ENCODE assay signal across 8 cellular contexts in the genomic region with DNA sequence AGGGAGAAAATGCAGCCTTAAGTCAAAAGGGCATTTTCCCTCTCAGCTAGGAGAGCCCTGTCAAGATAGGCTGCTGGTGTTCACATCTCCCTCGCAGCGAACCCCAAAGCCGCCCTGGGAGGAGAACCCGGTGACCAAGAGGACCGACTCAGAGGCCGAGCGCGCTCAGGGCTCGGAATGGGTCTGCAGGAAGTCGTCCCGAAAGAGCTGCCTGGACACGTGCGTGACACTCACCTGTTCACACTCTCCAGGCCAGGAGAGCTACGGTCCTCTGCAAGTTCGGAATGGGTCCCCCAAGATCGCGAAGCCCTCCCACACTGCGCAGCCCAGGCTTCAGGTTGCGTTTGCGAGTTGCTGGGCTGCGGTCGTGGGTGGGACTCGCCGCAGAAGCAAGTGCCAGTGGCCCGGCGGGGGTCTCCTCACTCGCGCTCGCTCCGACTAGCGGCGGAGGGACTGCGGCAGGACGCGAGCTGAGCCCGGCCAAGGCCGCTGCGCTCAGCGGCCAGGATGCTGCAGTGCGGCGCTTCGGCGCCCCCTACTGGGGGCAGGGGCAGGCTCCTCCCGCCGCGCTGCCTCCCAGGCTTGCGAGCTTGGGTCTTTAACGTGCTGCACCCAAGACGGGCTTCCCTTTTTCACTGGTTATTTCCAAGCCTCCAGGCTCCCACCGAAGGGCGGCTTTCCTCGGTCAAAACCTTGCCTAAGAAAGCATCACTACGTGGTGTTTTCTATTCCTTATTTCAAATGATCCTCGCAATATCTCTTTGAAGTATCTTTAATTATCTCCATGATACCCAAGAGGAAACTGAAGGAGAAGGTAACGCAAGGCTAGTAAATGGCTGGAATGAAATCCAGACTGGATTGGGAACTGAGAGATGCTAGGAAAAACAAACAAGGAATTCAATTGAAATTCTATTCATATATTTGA. TPM values are rescaled to one million over a fixed set of nuclear protein-coding genes. Genes with fewer than 3 reads are reported as not detected.
DNase-seq lines count a peak whose midpoint lies in the region; ATAC-seq and TF ChIP-seq lines count a peak whose summit lies in the region.

A gene with protein sequence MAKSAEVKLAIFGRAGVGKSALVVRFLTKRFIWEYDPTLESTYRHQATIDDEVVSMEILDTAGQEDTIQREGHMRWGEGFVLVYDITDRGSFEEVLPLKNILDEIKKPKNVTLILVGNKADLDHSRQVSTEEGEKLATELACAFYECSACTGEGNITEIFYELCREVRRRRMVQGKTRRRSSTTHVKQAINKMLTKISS (minus strand): TSS at position 457 of the 925 bp plus-strand sequence. CDS start 3,928 bp downstream, outside the sequence.

- peak; percentile 93 for TF ChIP-seq CTCF in AG04449 (IDR thresholded peaks at IDR 0.05; ENCODE audit: insufficient read depth, low read length, missing control alignments)
- TF ChIP-seq CTCF in epithelial cell of esophagus (IDR thresholded peaks at IDR 0.05; ENCODE audit: insufficient read depth, low read depth, low read length, missing control alignments) = peak; percentile 71
- TF ChIP-seq CTCF in mucosa of descending colon (IDR thresholded peaks at IDR 0.05) = peak; percentile 96

- intact Hi-C loops in mucosa of descending colon (cut with DNase I, micrococcal nuclease) = loop anchor here (5.0 kb wide), 1 partner anchor 69 kb away; no protein-coding TSS in a partner anchor

- H3K4me3 ChIP-seq in AG04449 (ENCODE audit: low read depth, low read length) (peak within 1 kb of the TSS; percentile 53), epithelial cell of esophagus (ENCODE audit: low read length) (peak within 1 kb of the TSS; percentile 47), mucosa of descending colon (no peak within 1 kb of the TSS)

- ATAC-seq in GM18861 (IDR thresholded peaks at IDR 0.05; ENCODE audit: unreplicated experiment) = peak; percentile 74
- ATAC-seq in HG03097 (IDR thresholded peaks at IDR 0.05; ENCODE audit: low FRiP score, unreplicated experiment) = peak; percentile 87
- peak; percentile 100 for ATAC-seq in mucosa of descending colon

- no peaks in the 10 kb centered on the region for H3K4me1 ChIP-seq in mucosa of descending colon (ENCODE audit: low read depth)

- no peaks in the 10 kb centered on the region for H3K36me3 ChIP-seq in mucosa of descending colon (ENCODE audit: low read depth)

- H3K9me3 ChIP-seq in mucosa of descending colon = no peaks in the 10 kb centered on the region

- CTCF ChIA-PET in AG04449 (lab: Yijun Ruan, JAX) = interaction anchor here (0.6 to 5.2 kb wide), 57 partner anchors 8 to 590 kb away, joined by 3 to 52 read pairs (median 4); partner anchors contain the start of genes ART4, C12orf60 and WBP11

- no peak for DNase-seq in AG04449 (ENCODE audit: low read depth, low spot score)
- peak; percentile 58 to 88 for DNase-seq in NCI-H526 (lab: John Stamatoyannopoulos, UW)
- peak; percentile 76 for DNase-seq in activated T-cell treated with anti-CD3 and anti-CD28 coated beads for 1 hour (ENCODE audit: low read depth)
- DNase-seq in epithelial cell of esophagus (ENCODE audit: low read depth) = peak; percentile 75
- peak; percentile 77 to 84 (median 82) for DNase-seq in mucosa of descending colon
- DNase-seq in stimulated activated CD8-positive, alpha-beta memory T cell treated with anti-CD3 and anti-CD28 coated beads, Interleukin-2, amount 100 ng/mL, for 48 hours (ENCODE audit: low read depth in 2 of 2) = peak; percentile 64

- POLR2A ChIA-PET in AG04449 (lab: Yijun Ruan, JAX) = no interaction called here

RNA-seq across cellular contexts. Expression of the gene that starts here (rescaled TPM):
- 10 to 100 TPM in 1 of 3 donors, 1 to 10 TPM in 2; 1.4 to 31.6 (median 5.2) TPM for total RNA-seq in mucosa of descending colon
